Comparison of ENCODE assay signal across 13 cellular contexts in the genomic region with DNA sequence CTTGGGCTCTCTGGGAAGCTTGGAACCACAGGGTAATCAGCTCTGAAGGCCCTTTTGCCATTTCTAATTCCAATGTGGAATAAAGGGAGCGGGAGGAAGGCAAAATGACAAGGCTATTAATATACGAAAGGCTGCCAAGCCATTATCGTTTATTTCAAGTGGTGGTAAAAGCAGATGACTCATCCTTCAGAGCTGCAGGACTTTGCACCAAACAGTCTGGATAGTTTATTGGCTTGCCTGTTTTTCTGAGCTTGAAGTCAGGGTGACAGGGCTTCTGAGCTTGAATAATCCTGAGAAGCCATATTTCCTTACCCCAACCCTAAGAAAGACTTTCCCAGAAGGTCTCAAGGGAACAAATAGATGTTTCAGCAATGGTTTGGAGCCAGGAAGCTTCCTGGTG. TPM values are rescaled to one million over a fixed set of nuclear protein-coding genes. Genes with fewer than 3 reads are reported as not detected.
DNase-seq lines count a peak whose midpoint lies in the region; ATAC-seq and TF ChIP-seq lines count a peak whose summit lies in the region.
"Had no signal": no experiment of that assay in that cellular context is flagged by ENCODE, and none has a peak within 500 bp of the region (broad histone marks: within the 10 kb centered on the region; RNA-seq: fewer than 3 reads in every experiment).

No MANE protein-coding gene starts in this region.

- H3K9ac ChIP-seq in skeletal muscle satellite cell (ENCODE audit: low read depth, low read length), result peak overlapping the region; percentile 14

- H3K4me3 ChIP-seq in Peyer's patch (no peak overlapping the region), skeletal muscle satellite cell (ENCODE audit: low read length) (no peak overlapping the region)
- H3K4me3 ChIP-seq in naive thymus-derived CD4-positive, alpha-beta T cell (ENCODE audit: low read length), result no peak overlapping the region

- intact Hi-C loops in naive thymus-derived CD4-positive, alpha-beta T cell (cut with micrococcal nuclease), result no loop called here

- H3K4me2 ChIP-seq in skeletal muscle satellite cell (ENCODE audit: low read length), result peak overlapping the region; percentile 42

- H3K36me3 ChIP-seq in Peyer's patch (no peaks in the 10 kb centered on the region), skeletal muscle satellite cell (ENCODE audit: insufficient read depth, low read length) (no peaks in the 10 kb centered on the region)
- no peaks in the 10 kb centered on the region for H3K36me3 ChIP-seq in naive thymus-derived CD4-positive, alpha-beta T cell (ENCODE audit: control insufficient read depth in 2 of 3, insufficient read depth in 3 of 3, low read length in 3 of 3)

- peaks cover 0 to 3% (median 0%) of the 10 kb centered on the region in 11 donors for H3K9me3 Mint-ChIP-seq in naive thymus-derived CD4-positive, alpha-beta T cell
- H3K9me3 Mint-ChIP-seq: activated B cell treated with CpG ODN at 0.5 μM for 24 hours had no signal

- H3K4me3 Mint-ChIP-seq in naive thymus-derived CD4-positive, alpha-beta T cell, result no peak overlapping the region
- H3K4me3 Mint-ChIP-seq: activated B cell treated with CpG ODN at 0.5 μM for 24 hours had no signal

- DNase-seq in DMS53 (lab: John Stamatoyannopoulos, UW) (peak; percentile 7), DMS53 treated with DMSO at 0.1 percent for 48 hours (lab: John Stamatoyannopoulos, UW; ENCODE audit: unreplicated experiment) (no peak), Peyer's patch (peak in 1 of 3 donors; percentile 65), fibroblast of peridontal ligament (ENCODE audit: extremely low read depth) (peak; percentile 78), UCSD-AML1 (lab: John Stamatoyannopoulos, UW; ENCODE audit: unreplicated experiment) (no peak), GOT3 (lab: John Stamatoyannopoulos, UW) (no peak)
- DNase-seq in naive thymus-derived CD4-positive, alpha-beta T cell, result no peak
- DNase-seq: 8988T, activated B cell treated with CpG ODN at 0.5 μM for 24 hours, hypothalamus, NCI-H510A, nucleus accumbens had no signal

- H3K27me3 Mint-ChIP-seq in naive thymus-derived CD4-positive, alpha-beta T cell, result peaks cover 0 to 3% (median 2%) of the 10 kb centered on the region in 5 donors
- H3K27me3 Mint-ChIP-seq: activated B cell treated with CpG ODN at 0.5 μM for 24 hours had no signal

- TF ChIP-seq CTCF in Peyer's patch (IDR thresholded peaks at IDR 0.05), result no peak

- no peaks in the 10 kb centered on the region for H3K4me1 Mint-ChIP-seq in naive thymus-derived CD4-positive, alpha-beta T cell
- H3K4me1 Mint-ChIP-seq: activated B cell treated with CpG ODN at 0.5 μM for 24 hours had no signal

- no peak for TF ChIP-seq POLR2A in Peyer's patch (IDR thresholded peaks at IDR 0.05)

- no peak for ATAC-seq in naive thymus-derived CD4-positive, alpha-beta T cell

- peak overlapping the region in 3 of 4 donors; percentile 46 to 84 (median 74) for H3K27ac ChIP-seq in Peyer's patch
- H3K27ac ChIP-seq in naive thymus-derived CD4-positive, alpha-beta T cell (ENCODE audit: low read depth, low read length), result no peak overlapping the region

- H3K4me1 ChIP-seq in Peyer's patch (no peaks in the 10 kb centered on the region), skeletal muscle satellite cell (ENCODE audit: control insufficient read depth, insufficient read depth, low read length) (peaks cover 57% of the 10 kb centered on the region)
- H3K4me1 ChIP-seq in naive thymus-derived CD4-positive, alpha-beta T cell (ENCODE audit: control insufficient read depth in 2 of 2, insufficient read depth in 2 of 2, low read length in 2 of 2), result no peaks in the 10 kb centered on the region

- POLR2A ChIA-PET in naive thymus-derived CD4-positive, alpha-beta T cell (lab: Charles Lee), result no interaction called here

- H3K36me3 Mint-ChIP-seq in naive thymus-derived CD4-positive, alpha-beta T cell, result no peaks in the 10 kb centered on the region

- H3K27me3 ChIP-seq in Peyer's patch (no peaks in the 10 kb centered on the region), skeletal muscle satellite cell (ENCODE audit: control insufficient read depth, insufficient read depth, low read length) (no peaks in the 10 kb centered on the region)
- no peaks in the 10 kb centered on the region for H3K27me3 ChIP-seq in naive thymus-derived CD4-positive, alpha-beta T cell (ENCODE audit: control insufficient read depth in 2 of 2, insufficient read depth in 2 of 2, low read length in 2 of 2)

- H3K9me3 ChIP-seq in Peyer's patch, result no peaks in the 10 kb centered on the region
- no peaks in the 10 kb centered on the region for H3K9me3 ChIP-seq in skeletal muscle satellite cell (replicated peaks; ENCODE audit: low read length)
- H3K9me3 ChIP-seq in naive thymus-derived CD4-positive, alpha-beta T cell (ENCODE audit: control insufficient read depth in 2 of 3, low read length in 3 of 3), result no peaks in the 10 kb centered on the region

- CTCF ChIA-PET in naive thymus-derived CD4-positive, alpha-beta T cell (lab: Charles Lee), result no interaction called here

- H3K27ac Mint-ChIP-seq in naive thymus-derived CD4-positive, alpha-beta T cell, result no peak overlapping the region
- H3K27ac Mint-ChIP-seq: activated B cell treated with CpG ODN at 0.5 μM for 24 hours had no signal

RNA-seq across cellular contexts. Expression of a gene that starts 7.7 kb away (rescaled TPM):
- total RNA-seq in Peyer's patch, result 100 to 1,000 TPM in 3 of 4 donors, 10 to 100 TPM in 1; 59.4 to 207 (median 126) TPM
- total RNA-seq in skeletal muscle satellite cell (2012; rRNA removed), result 10.5 and 18.8 TPM in 2 replicates
- total RNA-seq in naive thymus-derived CD4-positive, alpha-beta T cell, result not detected
- not detected for polyA plus RNA-seq in naive thymus-derived CD4-positive, alpha-beta T cell
- total RNA-seq: activated B cell treated with CpG ODN at 0.5 μM for 24 hours had no signal

Comparison
In these comparisons a context has a peak if more than half of its experiments do, and no peak if none do; other contexts are left out.
1. DNase-seq: peak in DMS53 (single experiment) and fibroblast of peridontal ligament (single experiment); none in DMS53 treated with DMSO at 0.1 percent for 48 hours (single experiment), naive thymus-derived CD4-positive, alpha-beta T cell (0 of 9), UCSD-AML1 (single experiment) and GOT3 (single experiment).
2. RNA of a gene that starts 7.7 kb away (total RNA-seq): 59.4 to 207 TPM in Peyer's patch; not detected in naive thymus-derived CD4-positive, alpha-beta T cell; every median in the first group is over 10 times any median in the second.